8 cellular contexts compared by ENCODE assay signal in genomic region chr10:95246582-95247051, GRCh38. TPM values are rescaled to one million over a fixed set of nuclear protein-coding genes. Genes with fewer than 3 reads are reported as not detected.
DNase-seq lines count a peak whose midpoint lies in the region; ATAC-seq, FAIRE-seq and TF ChIP-seq lines count a peak whose summit lies in the region.

No MANE protein-coding gene starts in this region.

- H3K9me1 ChIP-seq in endothelial cell of umbilical vein (replicated peaks; ENCODE audit: control insufficient read depth, extremely low read depth, insufficient read depth, low read length), result no peaks in the 10 kb centered on the region

- peak; percentile 33 for DNase-seq in DMS114 treated with DMSO at 0.1 percent for 48 hours (lab: John Stamatoyannopoulos, UW; ENCODE audit: unreplicated experiment)
- DNase-seq in H54 (ENCODE audit: insufficient read length, low spot score), result no peak
- DNase-seq in NCI-H345 treated with DMSO at 0.1 percent for 48 hours (lab: John Stamatoyannopoulos, UW; ENCODE audit: unreplicated experiment), result peak; percentile 21
- DNase-seq in activated CD4-positive, alpha-beta T cell treated with anti-CD3 and anti-CD28 coated beads, Interleukin-2, amount 50 U/mL, for 48 hours, result peak; percentile 68 to 74
- peak; percentile 76 for DNase-seq in endothelial cell of umbilical vein (ENCODE audit: low read depth, low spot score)
- DNase-seq in myocyte (ENCODE audit: low read depth), result peak; percentile 79
- peak; percentile 30 for DNase-seq in stimulated activated naive CD4-positive, alpha-beta T cell treated with Interleukin-2 at 50 U/mL for 16 hours (lab: John Stamatoyannopoulos, UW)

- no peaks in the 10 kb centered on the region for H4K20me1 ChIP-seq in endothelial cell of umbilical vein (replicated peaks; ENCODE audit: control insufficient read depth, extremely low read depth, insufficient read depth, low read length)

- intact Hi-C loops in endothelial cell of umbilical vein (cut with micrococcal nuclease), result loop anchor here (1.0 to 10.0 kb wide), 5 partner anchors 44 to 355 kb away; no protein-coding TSS in a partner anchor

- no peak overlapping the region for H3K27ac ChIP-seq in endothelial cell of umbilical vein (ENCODE audit: insufficient read depth, low read depth, low read length)

- dilution Hi-C loops in endothelial cell of umbilical vein (cut with MboI; ENCODE audit: extremely low pct_ligation_motif_present, low sequenced_read_pairs), result no loop called here

- BruUV-seq in endothelial cell of umbilical vein (replicated peaks; lab: Mats Ljungman, UMichigan), result no TSS peak

- CTCF ChIA-PET in endothelial cell of umbilical vein (lab: Charles Lee), result interaction anchor here (0.6 to 8.3 kb wide), 32 partner anchors 11 to 355 kb away, joined by 3 to 492 read pairs (median 6); partner anchors contain the start of gene PDLIM1

- no peaks in the 10 kb centered on the region for H3K79me2 ChIP-seq in endothelial cell of umbilical vein (ENCODE audit: control insufficient read depth, insufficient read depth, low read length)

- H3K4me3 ChIP-seq in endothelial cell of umbilical vein (replicated peaks in 1 of 3; ENCODE audit: insufficient read depth in 1 of 3, low read depth in 1 of 3, low read length in 3 of 3), result no peak overlapping the region

- H3K36me3 ChIP-seq in endothelial cell of umbilical vein (ENCODE audit: control insufficient read depth in 2 of 2, extremely low read depth in 1 of 2, insufficient read depth in 2 of 2, low read length in 2 of 2), result peaks cover 4 to 17% of the 10 kb centered on the region in 2 experiments

- TF ChIP-seq POLR2A in H54 (IDR thresholded peaks at IDR 0.05; ENCODE audit: low read depth, low read length) (no peak), endothelial cell of umbilical vein (IDR thresholded peaks at IDR 0.05; ENCODE audit: low read depth, low read length) (no peak)

- H3K4me1 ChIP-seq in endothelial cell of umbilical vein (ENCODE audit: control insufficient read depth, extremely low read depth, insufficient read depth, low read length), result peaks cover 11% of the 10 kb centered on the region

- H2AFZ ChIP-seq in endothelial cell of umbilical vein (ENCODE audit: low read depth, low read length), result no peak overlapping the region

- no peak overlapping the region for H3K9ac ChIP-seq in endothelial cell of umbilical vein (replicated peaks; ENCODE audit: extremely low read depth, insufficient read depth, low read length)

- ATAC-seq in HG03460 (IDR thresholded peaks at IDR 0.05; ENCODE audit: unreplicated experiment), result no peak

- H3K4me2 ChIP-seq in endothelial cell of umbilical vein (ENCODE audit: insufficient read depth, low read length), result no peak overlapping the region

- peak; percentile 75 to 79 for TF ChIP-seq CTCF in endothelial cell of umbilical vein (IDR thresholded peaks at IDR 0.05; ENCODE audit: extremely low read depth in 1 of 2, insufficient read depth in 1 of 2, low read depth in 1 of 2, low read length in 2 of 2)

- H3K9me3 ChIP-seq in endothelial cell of umbilical vein (replicated peaks; ENCODE audit: control insufficient read depth, insufficient read depth, low read length), result no peaks in the 10 kb centered on the region

- POLR2A ChIA-PET in endothelial cell of umbilical vein (lab: Charles Lee), result interaction anchor here (1.7 kb wide), 1 partner anchor 117 kb away, joined by 4 read pairs; no protein-coding TSS in a partner anchor

- FAIRE-seq in H54 (lab: Jason Lieb, UNC) (peak; percentile 73), endothelial cell of umbilical vein (lab: Jason Lieb, UNC) (peak; percentile 90)

- no peaks in the 10 kb centered on the region for H3K27me3 ChIP-seq in endothelial cell of umbilical vein (ENCODE audit: control insufficient read depth in 2 of 2, insufficient read depth in 2 of 2, low read length in 2 of 2)

TF ChIP-seq in endothelial cell of umbilical vein, 7 proteins besides CTCF, POLR2A, EP300 and RAD21:
- TF ChIP-seq FOS (IDR thresholded peaks at IDR 0.05; ENCODE audit: borderline replicate concordance, insufficient read depth, low read length), result no peak

RNA-seq across cellular contexts. Expression of gene PDLIM1, which starts 44.2 kb away (rescaled TPM):
- 70.4 and 122 TPM in 2 replicates for total RNA-seq in endothelial cell of umbilical vein
- polyA plus RNA-seq in endothelial cell of umbilical vein, result 84.8 and 91.1 TPM in 2 replicates
- 102 and 105 TPM in 2 replicates for polyA plus RNA-seq in endothelial cell of umbilical vein (2011; cell fraction: cytosol; rRNA removed)
- polyA plus RNA-seq in endothelial cell of umbilical vein (2011; cell fraction: nucleus; rRNA removed), result 49.1 and 58.9 TPM in 2 replicates
- 192 and 244 TPM in 2 replicates for polyA plus RNA-seq in endothelial cell of umbilical vein (2012)
- 67.0 and 86.1 TPM in 2 replicates for polyA minus RNA-seq in endothelial cell of umbilical vein
- 12.6 TPM for polyA minus RNA-seq in endothelial cell of umbilical vein (2011; cell fraction: cytosol; rRNA and poly(A)+ RNA removed)
- 32.6 and 32.8 TPM in 2 replicates for polyA minus RNA-seq in endothelial cell of umbilical vein (2011; cell fraction: nucleus; rRNA and poly(A)+ RNA removed)
- 2.1 and 3.9 TPM in 2 replicates for total RNA-seq in myocyte
- 213 TPM for polyA plus RNA-seq in myocyte (2012)

RNA-seq across cellular contexts. Expression of gene ACSM6, which starts 52.6 kb away (rescaled TPM):
- total RNA-seq in endothelial cell of umbilical vein (not detected in 2 replicates), myocyte (not detected in 2 replicates)
- not detected in 2 replicates for polyA plus RNA-seq in endothelial cell of umbilical vein
- polyA plus RNA-seq in endothelial cell of umbilical vein (2011; cell fraction: cytosol; rRNA removed), result not detected in 2 replicates
- polyA plus RNA-seq in endothelial cell of umbilical vein (2011; cell fraction: nucleus; rRNA removed), result not detected in 2 replicates
- not detected in 2 replicates for polyA plus RNA-seq in endothelial cell of umbilical vein (2012)
- polyA minus RNA-seq in endothelial cell of umbilical vein, result not detected in 2 replicates
- not detected for polyA minus RNA-seq in endothelial cell of umbilical vein (2011; cell fraction: cytosol; rRNA and poly(A)+ RNA removed)
- not detected in 2 replicates for polyA minus RNA-seq in endothelial cell of umbilical vein (2011; cell fraction: nucleus; rRNA and poly(A)+ RNA removed)
- polyA plus RNA-seq in myocyte (2012), result 0.08 TPM

Comparison
In these comparisons a context has a peak if more than half of its experiments do, and no peak if none do; other contexts are left out.
1. RNA of gene PDLIM1, which starts 44.2 kb away (total RNA-seq): 70.4 to 122 TPM in endothelial cell of umbilical vein; 2.1 to 3.9 TPM in myocyte; every median in the first group is over 10 times any median in the second.